ENCODE assay signal across 13 cellular contexts in genomic region chr19:58277197-58277596, GRCh38. TPM values are rescaled to one million over a fixed set of nuclear protein-coding genes. Genes with fewer than 3 reads are reported as not detected.
DNase-seq lines count a peak whose midpoint lies in the region; ATAC-seq and TF ChIP-seq lines count a peak whose summit lies in the region.
"Had no signal": no experiment of that assay in that cellular context is flagged by ENCODE, and none has a peak within 500 bp of the region (broad histone marks: within the 10 kb centered on the region; RNA-seq: fewer than 3 reads in every experiment).

No MANE protein-coding gene starts in this region.

- no peak overlapping the region for H3K27ac Mint-ChIP-seq in activated naive CD4-positive, alpha-beta T cell treated with anti-CD3 and anti-CD28 coated beads, Interleukin-2, amount 50 U/mL, for 24 hours
- no peak overlapping the region for H3K27ac Mint-ChIP-seq in activated B cell treated with CpG ODN at 0.5 μM for 24 hours
- H3K27ac Mint-ChIP-seq in memory B cell = no peak overlapping the region
- no peak overlapping the region for H3K27ac Mint-ChIP-seq in type B pancreatic cell

- ATAC-seq in activated B cell treated with CpG ODN at 0.5 μM for 24 hours (ENCODE audit: low read depth) (no peak), memory B cell (ENCODE audit: low read depth) (no peak), GM18519 (IDR thresholded peaks at IDR 0.05; ENCODE audit: low FRiP score, unreplicated experiment) (no peak), HG03378 (IDR thresholded peaks at IDR 0.05; ENCODE audit: unreplicated experiment) (no peak)
- ATAC-seq: gastrocnemius medialis had no signal

- intact Hi-C loops in activated B cell treated with CpG ODN at 0.5 μM for 24 hours (cut with micrococcal nuclease) = loop anchor here (5.0 kb wide), 1 partner anchor 50 kb away; the partner anchor contains the start of gene ZNF544

- no peaks in the 10 kb centered on the region for H3K27me3 Mint-ChIP-seq in activated naive CD4-positive, alpha-beta T cell treated with anti-CD3 and anti-CD28 coated beads, Interleukin-2, amount 50 U/mL, for 24 hours
- H3K27me3 Mint-ChIP-seq in activated B cell treated with CpG ODN at 0.5 μM for 24 hours (no peaks in the 10 kb centered on the region), memory B cell (no peaks in the 10 kb centered on the region), type B pancreatic cell (peaks cover 3% of the 10 kb centered on the region)

- no peak for DNase-seq in activated naive CD4-positive, alpha-beta T cell (lab: John Stamatoyannopoulos, UW)
- DNase-seq in activated B cell treated with CpG ODN at 0.5 μM for 24 hours (no peak), memory B cell (ENCODE audit: low spot score in 2 of 2) (no peak), type B pancreatic cell (ENCODE audit: extremely low spot score, unreplicated experiment) (no peak), RPMI8226 (no peak)
- DNase-seq: activated gamma-delta T cell; AML-193; central memory CD4-positive, alpha-beta T cell; gastrocnemius medialis; mesendoderm had no signal

- peak overlapping the region; percentile 69 for H3K4me3 Mint-ChIP-seq in activated naive CD4-positive, alpha-beta T cell treated with anti-CD3 and anti-CD28 coated beads, Interleukin-2, amount 50 U/mL, for 24 hours
- H3K4me3 Mint-ChIP-seq in activated B cell treated with CpG ODN at 0.5 μM for 24 hours (peak overlapping the region; percentile 44), memory B cell (peak overlapping the region; percentile 47), type B pancreatic cell (peak overlapping the region; percentile 93)

- POLR2A ChIA-PET in activated B cell treated with CpG ODN at 0.5 μM for 24 hours (lab: Charles Lee) = no interaction called here

- TF ChIP-seq CTCF in activated B cell treated with CpG ODN at 0.5 μM for 24 hours (IDR thresholded peaks at IDR 0.05) (no peak), type B pancreatic cell (conservative IDR thresholded peaks at IDR 0.05) (no peak)

- H3K36me3 Mint-ChIP-seq in activated naive CD4-positive, alpha-beta T cell treated with anti-CD3 and anti-CD28 coated beads, Interleukin-2, amount 50 U/mL, for 24 hours = peaks cover 32% of the 10 kb centered on the region
- H3K36me3 Mint-ChIP-seq in activated B cell treated with CpG ODN at 0.5 μM for 24 hours (ENCODE audit: low read depth) (peaks cover 31% of the 10 kb centered on the region), memory B cell (peaks cover 18% of the 10 kb centered on the region), type B pancreatic cell (peaks cover 58% of the 10 kb centered on the region)

- CTCF ChIA-PET in activated B cell treated with CpG ODN at 0.5 μM for 24 hours (lab: Charles Lee) = no interaction called here

- no peaks in the 10 kb centered on the region for H3K9me3 Mint-ChIP-seq in activated naive CD4-positive, alpha-beta T cell treated with anti-CD3 and anti-CD28 coated beads, Interleukin-2, amount 50 U/mL, for 24 hours
- H3K9me3 Mint-ChIP-seq in activated B cell treated with CpG ODN at 0.5 μM for 24 hours = peaks cover 8% of the 10 kb centered on the region
- peaks cover 2% of the 10 kb centered on the region for H3K9me3 Mint-ChIP-seq in memory B cell
- peaks cover 12% of the 10 kb centered on the region for H3K9me3 Mint-ChIP-seq in type B pancreatic cell

- H3K4me1 Mint-ChIP-seq in activated naive CD4-positive, alpha-beta T cell treated with anti-CD3 and anti-CD28 coated beads, Interleukin-2, amount 50 U/mL, for 24 hours = peaks cover 42% of the 10 kb centered on the region
- peaks cover 42% of the 10 kb centered on the region for H3K4me1 Mint-ChIP-seq in activated B cell treated with CpG ODN at 0.5 μM for 24 hours
- peaks cover 18% of the 10 kb centered on the region for H3K4me1 Mint-ChIP-seq in memory B cell
- H3K4me1 Mint-ChIP-seq in type B pancreatic cell (ENCODE audit: unreplicated experiment) = peaks cover 22% of the 10 kb centered on the region

RNA-seq across cellular contexts. Expression of gene ZNF8, which starts 1.6 kb away (rescaled TPM):
- total RNA-seq in activated B cell treated with CpG ODN at 0.5 μM for 24 hours = 4.7 and 5.3 TPM in 2 replicates
- total RNA-seq in type B pancreatic cell (ENCODE audit: low replicate concordance) = 10.8 and 16.4 TPM in 2 replicates

RNA-seq across cellular contexts. Expression of gene ERVK3-1, which starts 28.0 kb away (rescaled TPM):
- total RNA-seq in activated B cell treated with CpG ODN at 0.5 μM for 24 hours (61.4 and 74.3 TPM in 2 replicates), type B pancreatic cell (ENCODE audit: low replicate concordance) (35.2 and 36.8 TPM in 2 replicates)

RNA-seq across cellular contexts. Expression of gene ZNF544, which starts 48.5 kb away (rescaled TPM):
- total RNA-seq in activated B cell treated with CpG ODN at 0.5 μM for 24 hours (45.2 and 61.7 TPM in 2 replicates), type B pancreatic cell (ENCODE audit: low replicate concordance) (52.0 and 52.5 TPM in 2 replicates)

RNA-seq across cellular contexts. Expression of gene ZSCAN22, which starts 49.6 kb away (rescaled TPM):
- total RNA-seq in activated B cell treated with CpG ODN at 0.5 μM for 24 hours (4.7 and 4.8 TPM in 2 replicates), type B pancreatic cell (ENCODE audit: low replicate concordance) (4.2 and 5.4 TPM in 2 replicates)
